Comparison of ENCODE assay signal across 8 cellular contexts in genomic region chr15:45200001-45200798, GRCh38. TPM values are rescaled to one million over a fixed set of nuclear protein-coding genes. Genes with fewer than 3 reads are reported as not detected.
DNase-seq lines count a peak whose midpoint lies in the region; ATAC-seq lines count a peak whose summit lies in the region.

No MANE protein-coding gene starts in this region.

- H3K27ac ChIP-seq in epithelial cell of prostate = peak overlapping the region; percentile 79

- peak; percentile 37 for ATAC-seq in GM21360 (IDR thresholded peaks at IDR 0.05; ENCODE audit: unreplicated experiment)

- DNase-seq in COLO668 (lab: John Stamatoyannopoulos, UW; ENCODE audit: unreplicated experiment) (peak; percentile 90), HT-29 (ENCODE audit: low spot score) (peak; percentile 100), NOMO-1 treated with dmso at 0.1 percent for 144 hours (lab: John Stamatoyannopoulos, UW; ENCODE audit: unreplicated experiment) (peak; percentile 94), epithelial cell of prostate (ENCODE audit: low read depth, low spot score) (peak; percentile 79), mucosa of gallbladder (ENCODE audit: low spot score) (peak; percentile 98)
- peak; percentile 95 for DNase-seq in activated CD8-positive, alpha-beta memory T cell treated with anti-CD3 and anti-CD28 coated beads, Interleukin-2, amount 50 U/mL, for 1 hour (ENCODE audit: extremely low read depth)
- DNase-seq in stimulated activated CD8-positive, alpha-beta memory T cell treated with anti-CD3 and anti-CD28 coated beads, Interleukin-4, amount 100 ng/mL, for 24 hours (ENCODE audit: low read depth) = peak; percentile 89

RNA-seq across cellular contexts. Expression of gene SHF, which starts 12.4 kb away (rescaled TPM):
- 8.6 and 11.2 TPM in 2 replicates for total RNA-seq in HT-29 (2014; rRNA removed; shearing (Covaris generic))
- 10.4 TPM for total RNA-seq in mucosa of gallbladder

RNA-seq across cellular contexts. Expression of gene SLC28A2, which starts 51.8 kb away (rescaled TPM):
- not detected in 2 replicates for total RNA-seq in HT-29 (2014; rRNA removed; shearing (Covaris generic))
- 86.6 TPM for total RNA-seq in mucosa of gallbladder

Comparison
In these comparisons a context has a peak if more than half of its experiments do, and no peak if none do; other contexts are left out.
1. Peak in every context shown above with its lines: DNase-seq, ATAC-seq and H3K27ac ChIP-seq.
2. RNA of gene SLC28A2, which starts 51.8 kb away (total RNA-seq): 86.6 TPM in mucosa of gallbladder (single experiment); not detected in HT-29; every median in the first group is over 10 times any median in the second.